ENCODE assay signal across 2 cellular contexts in genomic region chr3:27342279-27342678, GRCh38.
TF ChIP-seq lines count a peak whose summit lies in the region.

No MANE protein-coding gene starts in this region.

TF ChIP-seq in IMR-90, 13 proteins besides CTCF, POLR2A, EP300 and RAD21 (continued from another document):
- TF ChIP-seq CEBPB (IDR thresholded peaks at IDR 0.05; ENCODE audit: low read depth, low read length) (no peak), RCOR1 (IDR thresholded peaks at IDR 0.05; ENCODE audit: insufficient replicate concordance, low read length) (no peak), BHLHE40 (IDR thresholded peaks at IDR 0.05; ENCODE audit: low read depth, low read length) (no peak)

TF ChIP-seq in SK-N-SH treated with all-trans-retinoic acid at 6 μM for 48 hours, 23 proteins besides CTCF, POLR2A, EP300 and RAD21 (continued from another document):
- no peak for TF ChIP-seq TSHZ2 (CRISPR knock-in tag; IDR thresholded peaks at IDR 0.05)
- no peak for TF ChIP-seq ZNF565 (CRISPR knock-in tag; conservative IDR thresholded peaks at IDR 0.05; ENCODE audit: low read depth)
- peak; percentile 63; the same call in 1 of the 2 replicates for TF ChIP-seq ZC3H10 (CRISPR knock-in tag; IDR thresholded peaks at IDR 0.05)
- TF ChIP-seq ZNF8 (CRISPR knock-in tag; IDR thresholded peaks at IDR 0.05), result no peak
- no peak for TF ChIP-seq CSDC2 (CRISPR knock-in tag; IDR thresholded peaks at IDR 0.05)
- TF ChIP-seq ZNF70 (CRISPR knock-in tag; IDR thresholded peaks at IDR 0.05), result no peak
- TF ChIP-seq RARB (CRISPR knock-in tag; IDR thresholded peaks at IDR 0.05), result peak; percentile 85; the same call in 1 of the 2 replicates
- TF ChIP-seq BACH2 (CRISPR knock-in tag; IDR thresholded peaks at IDR 0.05; ENCODE audit: borderline replicate concordance), result no peak
- TF ChIP-seq POU6F1 (CRISPR knock-in tag; IDR thresholded peaks at IDR 0.05; ENCODE audit: borderline replicate concordance, low read depth), result no peak
- peak; percentile 66 for TF ChIP-seq TOX (CRISPR knock-in tag; IDR thresholded peaks at IDR 0.05; ENCODE audit: borderline replicate concordance)
- TF ChIP-seq PATZ1 (CRISPR knock-in tag; IDR thresholded peaks at IDR 0.05; ENCODE audit: borderline replicate concordance), result no peak
- TF ChIP-seq PPARA (CRISPR knock-in tag; IDR thresholded peaks at IDR 0.05; ENCODE audit: borderline replicate concordance), result no peak
- no peak for TF ChIP-seq SNAI2 (CRISPR knock-in tag; IDR thresholded peaks at IDR 0.05)
- no peak for TF ChIP-seq CREB5 (CRISPR knock-in tag; IDR thresholded peaks at IDR 0.05; ENCODE audit: low read depth)
- no peak for TF ChIP-seq ARNTL (CRISPR knock-in tag; IDR thresholded peaks at IDR 0.05; ENCODE audit: borderline replicate concordance, low read depth)
